ENCODE assay signal across 25 cellular contexts in the genomic region with DNA sequence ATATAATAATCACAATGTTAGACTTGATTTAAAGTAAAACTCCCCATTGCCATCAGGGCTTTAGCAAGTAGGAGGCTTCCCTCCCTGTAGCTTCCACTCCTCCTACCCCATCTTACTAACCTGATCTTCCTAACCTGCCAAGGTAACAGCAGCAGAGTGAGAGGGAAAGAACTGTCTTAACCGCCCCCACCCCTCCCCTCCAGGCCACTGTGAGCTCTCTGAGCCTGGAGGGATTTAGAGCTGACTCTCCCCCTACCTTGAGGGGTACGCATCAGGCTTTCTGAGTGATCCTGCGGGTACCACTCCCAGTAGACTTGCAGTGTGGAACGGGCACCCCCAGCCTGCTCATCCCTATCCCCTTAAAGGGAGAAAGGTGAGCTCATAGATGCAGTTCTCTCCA. TPM values are rescaled to one million over a fixed set of nuclear protein-coding genes. Genes with fewer than 3 reads are reported as not detected.
"Had no signal": no experiment of that assay in that cellular context is flagged by ENCODE, and none has a peak within 500 bp of the region (broad histone marks: within the 10 kb centered on the region; RNA-seq: fewer than 3 reads in every experiment).

No MANE protein-coding gene starts in this region.

- H3K4me3 ChIP-seq: breast epithelium, PC-9 had no signal

- H3K9me3 ChIP-seq: breast epithelium had no signal

- H3K27me3 ChIP-seq: breast epithelium had no signal

- ATAC-seq: T-helper 17 cell, WTC11 had no signal

- H3K4me2 ChIP-seq: PC-9 had no signal

- H3K4me1 ChIP-seq: breast epithelium had no signal

- H3K27ac ChIP-seq: breast epithelium, PC-9 had no signal

- DNase-seq: activated CD4-positive, alpha-beta T cell treated with anti-CD3 and anti-CD28 coated beads, Interleukin-2, amount 10 ng/mL, durations not matched to agents 24 days and 14 days; activated CD4-positive, alpha-beta T cell treated with anti-CD3 and anti-CD28 coated beads, Interleukin-2, amount 50 U/mL, for 48 hours; activated CD4-positive, CD25-positive, alpha-beta regulatory T cell treated with anti-CD3 and anti-CD28 coated beads, Interleukin-2, amount 50 U/mL, for 72 hours; activated gamma-delta T cell treated with Interleukin-2 at 50 U/mL for 16 hours; activated naive CD4-positive, alpha-beta T cell treated with anti-CD3 and anti-CD28 coated beads, Interleukin-2, amount 10 ng/mL, durations not matched to agents 7 days and 5 days; activated naive CD8-positive, alpha-beta T cell treated with anti-CD3 and anti-CD28 coated beads, Interleukin-2, amount 10 ng/mL, durations not matched to agents 7 days and 5 days; activated T-cell treated with anti-CD3 and anti-CD28 coated beads for 4 hours; central memory CD4-positive, alpha-beta T cell; Kasumi-1; KBM-7; NCI-H1105 treated with DMSO at 0.1 percent for 48 hours; NCI-H1436 treated with DMSO at 0.1 percent for 48 hours; NCI-H187; NCI-H2081; NCI-H510A treated with DMSO at 0.1 percent for 48 hours; NCI-H69; PC-9; SIG-M5; T-helper 17 cell; T-helper 9 cell had no signal

- H2AFZ ChIP-seq: PC-9 had no signal

- H3K36me3 ChIP-seq: breast epithelium had no signal

RNA-seq across cellular contexts. Expression of a gene that starts 11.4 kb away (rescaled TPM):
- total RNA-seq: activated CD4-positive, alpha-beta T cell treated with anti-CD3 and anti-CD28 coated beads, Interleukin-2, amount 10 ng/mL, durations not matched to agents 24 days and 14 days; activated naive CD8-positive, alpha-beta T cell treated with anti-CD3 and anti-CD28 coated beads, Interleukin-2, amount 10 ng/mL, durations not matched to agents 7 days and 5 days; activated T-helper 2 cell treated with anti-CD3 and anti-CD28 coated beads, Interferon-gamma antibody, Interleukin-2, Interleukin-4, amounts not matched to agents 10 μg/mL and 5 μg/mL and 100 μg/mL, durations not matched to agents 14 hours and 24 hours and 36 hours; aorta; RPMI7951; T-helper 17 cell had no signal

RNA-seq across cellular contexts. Expression of a gene that starts 27.8 kb away (rescaled TPM):
- total RNA-seq: activated CD4-positive, alpha-beta T cell treated with anti-CD3 and anti-CD28 coated beads, Interleukin-2, amount 10 ng/mL, durations not matched to agents 24 days and 14 days; activated T-helper 2 cell treated with anti-CD3 and anti-CD28 coated beads, Interferon-gamma antibody, Interleukin-2, Interleukin-4, amounts not matched to agents 10 μg/mL and 5 μg/mL and 100 μg/mL, durations not matched to agents 14 hours and 24 hours and 36 hours; breast epithelium; RPMI7951 had no signal
